In genomic region chr1:218224101-218224500, GRCh38 we compare ENCODE assay signal across 10 cellular contexts.
"Had no signal": no experiment of that assay in that cellular context is flagged by ENCODE, and none has a peak within 500 bp of the region (broad histone marks: within the 10 kb centered on the region; RNA-seq: fewer than 3 reads in every experiment).

No MANE protein-coding gene starts in this region.

- H3K9ac ChIP-seq: GM23248, KMS-11 had no signal

- H2AFZ ChIP-seq: GM23248 had no signal

- H3K27ac Mint-ChIP-seq: HFFc6, IgD-negative memory B cell had no signal

- DNase-seq: GM23248, GOT3, H7, HCEC 1CT, HFFc6, KBM-7 had no signal

- H3K27me3 Mint-ChIP-seq: IgD-negative memory B cell had no signal

- H3K4me3 ChIP-seq: GM23248 had no signal

- H3K27ac ChIP-seq: GM23248, HL-60, KMS-11 had no signal

- H3K4me3 Mint-ChIP-seq: HFFc6, IgD-negative memory B cell had no signal

- H3K9me3 Mint-ChIP-seq: HFFc6 had no signal

- ATAC-seq: HepG2 had no signal

- H3K36me3 Mint-ChIP-seq: IgD-negative memory B cell had no signal

- H3K4me2 ChIP-seq: KMS-11 had no signal
